Comparison of ENCODE assay signal across 7 cellular contexts in the genomic region with DNA sequence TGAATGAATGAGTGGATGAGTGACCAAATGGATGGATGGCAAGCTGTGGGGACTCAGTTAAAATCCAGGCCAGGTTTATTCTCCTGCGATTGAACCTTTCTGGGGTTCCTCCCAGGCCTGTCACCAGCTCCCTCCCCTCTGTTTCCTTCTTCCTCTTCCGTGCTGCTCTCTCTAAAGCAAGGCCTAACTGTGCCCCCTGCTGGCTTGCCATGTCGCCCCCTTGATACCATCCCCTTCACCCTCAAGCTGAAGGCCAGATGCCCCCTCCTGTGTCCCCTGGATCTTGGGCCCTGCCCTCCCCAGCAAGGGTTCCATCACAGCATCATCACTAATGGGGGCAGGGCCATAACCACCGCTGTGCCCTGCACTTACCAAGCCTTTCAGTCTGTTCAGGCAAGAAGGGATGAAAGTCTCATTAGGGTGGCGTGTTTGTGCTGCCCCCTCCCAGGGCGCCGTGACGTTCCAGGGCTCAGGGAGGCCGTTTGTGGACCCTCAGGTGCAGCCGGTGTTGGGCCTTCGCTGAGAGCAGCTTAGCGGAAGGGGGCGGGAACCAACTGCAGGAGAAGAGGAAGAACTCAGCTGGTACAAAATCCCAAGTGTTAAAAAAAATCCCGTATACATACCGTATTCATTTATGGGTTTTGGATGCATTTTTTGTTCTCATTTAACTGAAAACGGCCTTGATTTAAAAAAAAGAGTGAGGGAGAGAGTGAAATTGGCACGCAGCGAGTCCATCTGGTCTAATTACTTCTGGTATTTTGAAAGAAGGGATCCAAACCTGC.
DNase-seq lines count a peak whose midpoint lies in the region; ATAC-seq and TF ChIP-seq lines count a peak whose summit lies in the region.

No MANE protein-coding gene starts in this region.

- TF ChIP-seq CTCF in suprapubic skin (IDR thresholded peaks at IDR 0.05): no peak

- H3K36me3 ChIP-seq in suprapubic skin: no peaks in the 10 kb centered on the region

- no peaks in the 10 kb centered on the region for H3K4me1 ChIP-seq in suprapubic skin

- H3K4me3 ChIP-seq in suprapubic skin: no peak overlapping the region

- no peaks in the 10 kb centered on the region for H3K9me3 ChIP-seq in suprapubic skin

- no peak for TF ChIP-seq POLR2A in suprapubic skin (IDR thresholded peaks at IDR 0.05)

- H3K36me3 Mint-ChIP-seq in activated CD8-positive, alpha-beta T cell treated with anti-CD3 and anti-CD28 coated beads, Interleukin-2, amount 10 ng/mL, durations not matched to agents 7 days and 5 days (ENCODE audit: low read depth): no peaks in the 10 kb centered on the region
- H3K36me3 Mint-ChIP-seq in naive thymus-derived CD8-positive, alpha-beta T cell: no peaks in the 10 kb centered on the region

- DNase-seq in GF-D8 (lab: John Stamatoyannopoulos, UW) (peak; percentile 65), HuH-7 (ENCODE audit: low spot score) (peak; percentile 46), suprapubic skin (ENCODE audit: low spot score in 2 of 2) (no peak), left ventricle myocardium superior (no peak)
- peak; percentile 58 for DNase-seq in activated CD8-positive, alpha-beta T cell treated with anti-CD3 and anti-CD28 coated beads, Interleukin-2, amount 10 ng/mL, durations not matched to agents 7 days and 5 days
- peak in 9 of 10 donors; percentile 7 to 62 (median 26) for DNase-seq in naive thymus-derived CD8-positive, alpha-beta T cell
- no peak for DNase-seq in activated CD4-positive, CD25-positive, alpha-beta regulatory T cell (lab: John Stamatoyannopoulos, UW)

- ATAC-seq in activated CD8-positive, alpha-beta T cell treated with anti-CD3 and anti-CD28 coated beads, Interleukin-2, amount 10 ng/mL, durations not matched to agents 7 days and 5 days: peak; percentile 68
- ATAC-seq in naive thymus-derived CD8-positive, alpha-beta T cell: peak; percentile 74 to 76
- ATAC-seq in left ventricle myocardium superior: no peak

- 42% methylated on average over 18 of the region's 18 CpGs for WGBS in suprapubic skin

- CTCF ChIA-PET in activated CD8-positive, alpha-beta T cell treated with anti-CD3 and anti-CD28 coated beads, Interleukin-2, amount 10 ng/mL, durations not matched to agents 7 days and 5 days (lab: Charles Lee): interaction anchor here (1.0 to 1.7 kb wide), 5 partner anchors 11 to 208 kb away, joined by 3 to 9 read pairs (median 3); no protein-coding TSS in a partner anchor

- no peaks in the 10 kb centered on the region for H3K27me3 Mint-ChIP-seq in activated CD8-positive, alpha-beta T cell treated with anti-CD3 and anti-CD28 coated beads, Interleukin-2, amount 10 ng/mL, durations not matched to agents 7 days and 5 days (ENCODE audit: low read depth)
- peaks cover 0 to under 1% (median under 1%) of the 10 kb centered on the region in 5 donors for H3K27me3 Mint-ChIP-seq in naive thymus-derived CD8-positive, alpha-beta T cell

- no peaks in the 10 kb centered on the region for H3K9me3 Mint-ChIP-seq in activated CD8-positive, alpha-beta T cell treated with anti-CD3 and anti-CD28 coated beads, Interleukin-2, amount 10 ng/mL, durations not matched to agents 7 days and 5 days (ENCODE audit: insufficient read depth)
- H3K9me3 Mint-ChIP-seq in naive thymus-derived CD8-positive, alpha-beta T cell: no peaks in the 10 kb centered on the region

- H3K4me3 Mint-ChIP-seq in activated CD8-positive, alpha-beta T cell treated with anti-CD3 and anti-CD28 coated beads, Interleukin-2, amount 10 ng/mL, durations not matched to agents 7 days and 5 days: peak overlapping the region; percentile 58
- H3K4me3 Mint-ChIP-seq in naive thymus-derived CD8-positive, alpha-beta T cell: peak overlapping the region; percentile 66 to 84 (median 80)

- POLR2A ChIA-PET in activated CD8-positive, alpha-beta T cell treated with anti-CD3 and anti-CD28 coated beads, Interleukin-2, amount 10 ng/mL, durations not matched to agents 7 days and 5 days (lab: Charles Lee): no interaction called here
- POLR2A ChIA-PET in naive thymus-derived CD8-positive, alpha-beta T cell (lab: Charles Lee): no interaction called here

- no peak for TF ChIP-seq EP300 in suprapubic skin (IDR thresholded peaks at IDR 0.05)

- peaks cover 18% of the 10 kb centered on the region for H3K4me1 Mint-ChIP-seq in activated CD8-positive, alpha-beta T cell treated with anti-CD3 and anti-CD28 coated beads, Interleukin-2, amount 10 ng/mL, durations not matched to agents 7 days and 5 days (ENCODE audit: low read depth)
- H3K4me1 Mint-ChIP-seq in naive thymus-derived CD8-positive, alpha-beta T cell: peaks cover 8 to 28% (median 23%) of the 10 kb centered on the region in 4 donors

- intact Hi-C loops in left ventricle myocardium superior (cut with micrococcal nuclease): no loop called here

- peaks cover 6% of the 10 kb centered on the region for H3K27me3 ChIP-seq in suprapubic skin

- peak overlapping the region; percentile 75 for H3K27ac Mint-ChIP-seq in activated CD8-positive, alpha-beta T cell treated with anti-CD3 and anti-CD28 coated beads, Interleukin-2, amount 10 ng/mL, durations not matched to agents 7 days and 5 days
- peak overlapping the region; percentile 72 to 97 (median 92) for H3K27ac Mint-ChIP-seq in naive thymus-derived CD8-positive, alpha-beta T cell

- no peak overlapping the region for H3K27ac ChIP-seq in suprapubic skin

Comparison
In these comparisons a context has a peak if more than half of its experiments do, and no peak if none do; other contexts are left out.
1. DNase-seq: peak in GF-D8 (single experiment), HuH-7 (single experiment), activated CD8-positive, alpha-beta T cell treated with anti-CD3 and anti-CD28 coated beads, Interleukin-2, amount 10 ng/mL, durations not matched to agents 7 days and 5 days (single experiment) and naive thymus-derived CD8-positive, alpha-beta T cell (9 of 10); none in suprapubic skin (0 of 2), left ventricle myocardium superior (single experiment) and activated CD4-positive, CD25-positive, alpha-beta regulatory T cell (0 of 4).